In genomic region chr6:151095538-151096254, GRCh38 we compare ENCODE assay signal across 18 cellular contexts.
DNase-seq lines count a peak whose midpoint lies in the region; ATAC-seq, FAIRE-seq and TF ChIP-seq lines count a peak whose summit lies in the region.
"Had no signal": no experiment of that assay in that cellular context is flagged by ENCODE, and none has a peak within 500 bp of the region (broad histone marks: within the 10 kb centered on the region; RNA-seq: fewer than 3 reads in every experiment).

No MANE protein-coding gene starts in this region.

- 52% methylated on average over 6 of the region's 6 CpGs for WGBS in HepG2 (ENCODE audit: low lambda C conversion rate)

- TF ChIP-seq CTCF in HepG2 (CRISPR knock-in tag; IDR thresholded peaks at IDR 0.05): no peak

- peak overlapping the region; percentile 51 for H3K4me2 ChIP-seq in HepG2 (ENCODE audit: low read depth, low read length)
- H3K4me2 ChIP-seq: KMS-11, PC-9 had no signal

- H3K9me3 ChIP-seq in HepG2 (ENCODE audit: low read length): no peaks in the 10 kb centered on the region
- no peaks in the 10 kb centered on the region for H3K9me3 ChIP-seq in subcutaneous abdominal adipose tissue (ENCODE audit: control insufficient read depth in 5 of 5, low read length in 5 of 5)

- H4K20me1 ChIP-seq in HepG2 (ENCODE audit: insufficient read depth, low read length): no peaks in the 10 kb centered on the region

- peak; percentile 89 for FAIRE-seq in HepG2 (lab: Jason Lieb, UNC)
- FAIRE-seq: G401.6, GM12878 had no signal

- no peak overlapping the region for H2AFZ ChIP-seq in HepG2 (ENCODE audit: low read length)
- H2AFZ ChIP-seq: PC-9 had no signal

- no peak for TF ChIP-seq POLR2A in HepG2 (IDR thresholded peaks at IDR 0.05; ENCODE audit: insufficient read depth in 1 of 2, low read depth in 2 of 2, low read length in 2 of 2)

- no peaks in the 10 kb centered on the region for H3K79me2 ChIP-seq in HepG2 (ENCODE audit: insufficient read depth, low read length)

- H3K27ac ChIP-seq in HepG2 (ENCODE audit: extremely low read length, insufficient read depth, low read length): peak overlapping the region; percentile 66
- peak overlapping the region; percentile 45 for H3K27ac ChIP-seq in subcutaneous abdominal adipose tissue (ENCODE audit: low read depth, low read length)
- H3K27ac ChIP-seq: PC-9 had no signal

- peak; percentile 69 for ATAC-seq in HepG2
- no peak for ATAC-seq in GM19035 (IDR thresholded peaks at IDR 0.05; ENCODE audit: unreplicated experiment)
- ATAC-seq: CD8-positive, alpha-beta T cell; GM12878 had no signal

- peak overlapping the region in 1 of 3 experiments; percentile 22; a peak in 1 of 6 replicates for H3K4me3 ChIP-seq in HepG2 (replicated peaks in 1 of 3; ENCODE audit: insufficient read depth in 1 of 3, low read depth in 2 of 3, low read length in 3 of 3)
- no peak overlapping the region for H3K4me3 ChIP-seq in subcutaneous abdominal adipose tissue (ENCODE audit: low read depth in 1 of 5, low read length in 5 of 5)
- H3K4me3 ChIP-seq in H7 (ENCODE audit: insufficient read depth, low read depth, low read length): no peak overlapping the region
- H3K4me3 ChIP-seq: GM12878, PC-9 had no signal

- H3K9ac ChIP-seq in HepG2 (ENCODE audit: insufficient read depth, low read depth, low read length) (no peak overlapping the region; the same call in 1 of the 2 replicates), subcutaneous abdominal adipose tissue (ENCODE audit: low read length in 5 of 5) (no peak overlapping the region)
- H3K9ac ChIP-seq: KMS-11 had no signal

- CTCF ChIA-PET in HepG2 (lab: Yijun Ruan, JAX; ENCODE audit: low intra/inter-chr PET ratio, low total read pairs): interaction anchor here (0.8 kb wide), 1 partner anchor 82 kb away, joined by 3 read pairs; no protein-coding TSS in a partner anchor

- H3K4me1 ChIP-seq in HepG2 (ENCODE audit: insufficient read depth, low read length) (peaks cover 29% of the 10 kb centered on the region), subcutaneous abdominal adipose tissue (ENCODE audit: control insufficient read depth in 5 of 5, insufficient read depth in 5 of 5, low read length in 5 of 5) (peaks cover 9 to 53% (median 30%) of the 10 kb centered on the region in 5 donors)

- peaks cover 9 to 19% of the 10 kb centered on the region in 2 experiments for H3K36me3 ChIP-seq in HepG2 (replicated peaks in 1 of 2; ENCODE audit: control insufficient read depth in 1 of 2, insufficient read depth in 2 of 2, low read length in 2 of 2)
- no peaks in the 10 kb centered on the region for H3K36me3 ChIP-seq in subcutaneous abdominal adipose tissue (ENCODE audit: control insufficient read depth in 5 of 5, insufficient read depth in 5 of 5, low read length in 5 of 5)
- H3K36me3 ChIP-seq in H7 (replicated peaks; ENCODE audit: control insufficient read depth, insufficient read depth, low read length): peaks cover 3% of the 10 kb centered on the region

- no peak for TF ChIP-seq EP300 in HepG2 (IDR thresholded peaks at IDR 0.05; ENCODE audit: low read depth in 2 of 2, low read length in 2 of 2)
- peak; percentile 9; the same call in 1 of the 2 replicates for TF ChIP-seq EP300 in HepG2 (CRISPR knock-in tag; IDR thresholded peaks at IDR 0.05; ENCODE audit: borderline replicate concordance)

- intact Hi-C loops in HepG2 (cut with micrococcal nuclease; ENCODE audit: unreplicated experiment): loop anchor here (1.0 kb wide), 2 partner anchors 25 to 27 kb away; no protein-coding TSS in a partner anchor

- no peaks in the 10 kb centered on the region for H3K27me3 ChIP-seq in HepG2 (ENCODE audit: control insufficient read depth in 1 of 2, insufficient read depth in 2 of 2, low read length in 2 of 2)
- H3K27me3 ChIP-seq in subcutaneous abdominal adipose tissue (ENCODE audit: control insufficient read depth in 5 of 5, insufficient read depth in 4 of 5, low read length in 5 of 5): no peaks in the 10 kb centered on the region
- no peaks in the 10 kb centered on the region for H3K27me3 ChIP-seq in H7 (ENCODE audit: control insufficient read depth, insufficient read depth, low read length)

- TSS peak; percentile 55 for BruUV-seq in HepG2 (replicated peaks; lab: Mats Ljungman, UMichigan)

- DNase-seq in NCI-H1417 (lab: John Stamatoyannopoulos, UW) (peak in 2 of 3 experiments; percentile 48 to 88), NCI-H1417 treated with DMSO at 0.1 percent for 48 hours (lab: John Stamatoyannopoulos, UW) (no peak), NCI-H2227 treated with DMSO at 0.1 percent for 48 hours (lab: John Stamatoyannopoulos, UW) (peak; percentile 88), HepG2 (ENCODE audit: low spot score) (peak; percentile 91), NCI-H187 treated with DMSO at 0.1 percent for 48 hours (lab: John Stamatoyannopoulos, UW) (no peak), H7 (no peak)
- DNase-seq: CD8-positive, alpha-beta T cell; DND-41; GOT3; NCI-H2081; NCI-H526 treated with DMSO at 0.1 percent for 48 hours; PC-9; SW 1271 had no signal

- no peak for TF ChIP-seq RAD21 in HepG2 (CRISPR knock-in tag; IDR thresholded peaks at IDR 0.05)

- in situ Hi-C loops in HepG2 (cut with HindIII; ENCODE audit: extremely low pct_ligation_motif_present, low pct_unique_long_range_greater_than_20kb): no loop called here

- POLR2A ChIA-PET in HepG2 (lab: Yijun Ruan, JAX): interaction anchor here (0.7 to 1.7 kb wide), 13 partner anchors 12 to 61 kb away, joined by 3 to 17 read pairs (median 3); no protein-coding TSS in a partner anchor

TF ChIP-seq in HepG2, 621 proteins besides CTCF, POLR2A, EP300 and RAD21 (continues in another document):
- TF ChIP-seq ZNF687 (CRISPR knock-in tag; IDR thresholded peaks at IDR 0.05) (peak; percentile 48), ZNF609 (CRISPR knock-in tag; IDR thresholded peaks at IDR 0.05; ENCODE audit: borderline replicate concordance) (peak; percentile 9; the same call in 1 of the 2 replicates), ZNF350 (CRISPR knock-in tag; IDR thresholded peaks at IDR 0.05; ENCODE audit: borderline replicate concordance, low read depth) (no peak), ZNF296 (CRISPR knock-in tag; conservative IDR thresholded peaks at IDR 0.05) (no peak)

Comparison
In these comparisons a context has a peak if more than half of its experiments do, and no peak if none do; other contexts are left out.
1. DNase-seq: peak in NCI-H1417 (2 of 3), NCI-H2227 treated with DMSO at 0.1 percent for 48 hours (single experiment) and HepG2 (single experiment); none in NCI-H1417 treated with DMSO at 0.1 percent for 48 hours (single experiment), NCI-H187 treated with DMSO at 0.1 percent for 48 hours (single experiment) and H7 (single experiment).